Comparison of ENCODE assay signal across 1 cellular context in genomic region chr12:26937443-26937862, GRCh38.
TF ChIP-seq lines count a peak whose summit lies in the region.

No MANE protein-coding gene starts in this region.

TF ChIP-seq in K562, 482 proteins besides CTCF, POLR2A, EP300 and RAD21 (continues in another document):
- peak; percentile 60; the same call in 1 of the 2 replicates for TF ChIP-seq EP400 (IDR thresholded peaks at IDR 0.05)
- 0 out of 2 replicates have a peak, but pooled peaks have one; percentile 20 for TF ChIP-seq ZFPM2 (CRISPR knock-in tag; IDR thresholded peaks at IDR 0.05)
- TF ChIP-seq CCAR2 (IDR thresholded peaks at IDR 0.05; ENCODE audit: low read depth, low read length): no peak
- no peak for TF ChIP-seq ATF3 (IDR thresholded peaks at IDR 0.05)
- no peak for TF ChIP-seq ATF3 (CRISPR knock-in tag; conservative IDR thresholded peaks at IDR 0.05)
- TF ChIP-seq THAP12 (CRISPR knock-in tag; IDR thresholded peaks at IDR 0.05): 0 out of 2 replicates have a peak, but pooled peaks have one; percentile 54
- TF ChIP-seq HDAC2 (IDR thresholded peaks at IDR 0.05): peak; percentile 16; the same call in 1 of the 2 replicates
- no peak for TF ChIP-seq ZNF316 (IDR thresholded peaks at IDR 0.05)
- TF ChIP-seq AFF1 (IDR thresholded peaks at IDR 0.05; ENCODE audit: low read depth in 1 of 2, partially characterized antibody in 2 of 2): peak in 1 of 2 experiments; percentile 26
- no peak for TF ChIP-seq E4F1 (CRISPR knock-in tag; IDR thresholded peaks at IDR 0.05; ENCODE audit: borderline replicate concordance)
- no peak for TF ChIP-seq ZNF766 (CRISPR knock-in tag; conservative IDR thresholded peaks at IDR 0.05)
- TF ChIP-seq ATF1 (CRISPR knock-in tag; IDR thresholded peaks at IDR 0.05): no peak
- no peak for TF ChIP-seq ATF1 (tag; IDR thresholded peaks at IDR 0.05)
- no peak for TF ChIP-seq KLF6 (CRISPR knock-in tag; IDR thresholded peaks at IDR 0.05; ENCODE audit: borderline replicate concordance)
- TF ChIP-seq FOXM1 (IDR thresholded peaks at IDR 0.05; ENCODE audit: low read depth): no peak
- TF ChIP-seq FOXM1 (CRISPR knock-in tag; IDR thresholded peaks at IDR 0.05; ENCODE audit: low read depth): no peak
- TF ChIP-seq HDAC1 (IDR thresholded peaks at IDR 0.05): peak in 1 of 2 experiments; percentile 67; a peak in 2 of 4 replicates
- TF ChIP-seq TFE3 (CRISPR knock-in tag; IDR thresholded peaks at IDR 0.05): no peak
- TF ChIP-seq RBM34 (IDR thresholded peaks at IDR 0.05; ENCODE audit: borderline replicate concordance, insufficient read depth, low read length): no peak
- TF ChIP-seq FOXK1 (CRISPR knock-in tag; IDR thresholded peaks at IDR 0.05; ENCODE audit: borderline replicate concordance): no peak
- no peak for TF ChIP-seq MAFG (tag; conservative IDR thresholded peaks at IDR 0.05)
- TF ChIP-seq ERF (CRISPR knock-in tag; IDR thresholded peaks at IDR 0.05): no peak
- no peak for TF ChIP-seq ZNF407 (IDR thresholded peaks at IDR 0.05; ENCODE audit: low read depth)
- TF ChIP-seq ZNF395 (CRISPR knock-in tag; IDR thresholded peaks at IDR 0.05): no peak
- no peak for TF ChIP-seq TGIF2 (CRISPR knock-in tag; IDR thresholded peaks at IDR 0.05)
- no peak for TF ChIP-seq MEF2A (IDR thresholded peaks at IDR 0.05; ENCODE audit: control insufficient read depth, low read depth, low read length)
- TF ChIP-seq NCOA2 (IDR thresholded peaks at IDR 0.05; ENCODE audit: partially characterized antibody in 2 of 2): no peak
- no peak for TF ChIP-seq KDM5B (IDR thresholded peaks at IDR 0.05; ENCODE audit: insufficient replicate concordance, low read depth, low read length)
- TF ChIP-seq BMI1 (IDR thresholded peaks at IDR 0.05; ENCODE audit: low read length): no peak
- TF ChIP-seq NR2C2 (CRISPR knock-in tag; IDR thresholded peaks at IDR 0.05): no peak
- TF ChIP-seq NR2C2 (tag; IDR thresholded peaks at IDR 0.05): peak; percentile 43; the same call in 1 of the 2 replicates
- 0 out of 2 replicates have a peak, but pooled peaks have one; percentile 7 for TF ChIP-seq ZBTB9 (CRISPR knock-in tag; IDR thresholded peaks at IDR 0.05)
- peak in 1 of 2 experiments; percentile 57; a peak in 2 of 4 replicates for TF ChIP-seq MNT (conservative IDR thresholded peaks at IDR 0.05)
